ENCODE assay signal across 36 cellular contexts in the genomic region with DNA sequence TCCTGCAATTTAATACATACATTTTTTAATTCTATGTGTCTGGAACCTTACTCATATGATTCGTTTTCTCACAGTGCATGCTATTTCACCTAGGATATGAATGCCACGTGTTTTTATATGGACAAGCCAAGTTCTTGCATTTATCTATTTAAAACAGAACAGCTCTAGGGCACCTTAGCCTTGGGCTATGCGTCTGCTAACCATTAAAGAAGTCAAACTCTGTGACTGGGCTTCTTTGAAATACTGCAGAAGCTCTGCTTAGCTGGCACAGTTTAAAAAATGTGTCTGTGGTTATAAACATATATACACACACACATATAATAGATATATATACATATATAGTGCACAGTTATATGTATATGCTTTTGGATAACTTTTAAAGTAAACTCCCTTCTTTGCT.
"Had no signal": no experiment of that assay in that cellular context is flagged by ENCODE, and none has a peak within 500 bp of the region (broad histone marks: within the 10 kb centered on the region; RNA-seq: fewer than 3 reads in every experiment).

No MANE protein-coding gene starts in this region.

- H3K27me3 ChIP-seq: adrenal gland, ascending aorta, brain microvascular endothelial cell, breast epithelium, cardiac muscle cell had no signal

- H3K27ac ChIP-seq: adrenal gland, ascending aorta, brain microvascular endothelial cell, breast epithelium, cardiac muscle cell had no signal

- H3K9me3 ChIP-seq: adrenal gland, ascending aorta, breast epithelium had no signal

- H3K27ac Mint-ChIP-seq: activated naive CD4-positive, alpha-beta T cell treated with anti-CD3 and anti-CD28 coated beads for 36 hours; activated naive CD4-positive, alpha-beta T cell treated with anti-CD3 and anti-CD28 coated beads, Interleukin-2, amount 10 ng/mL, durations not matched to agents 7 days and 5 days; activated naive CD4-positive, alpha-beta T cell treated with anti-CD3 and anti-CD28 coated beads, Interleukin-2, amount 50 U/mL, for 24 hours; activated naive CD4-positive, alpha-beta T cell treated with anti-CD3 and anti-CD28 coated beads, Interleukin-2, amount 50 U/mL, for 72 hours; activated naive CD8-positive, alpha-beta T cell; activated naive CD8-positive, alpha-beta T cell treated with anti-CD3 and anti-CD28 coated beads for 36 hours; activated naive CD8-positive, alpha-beta T cell treated with anti-CD3 and anti-CD28 coated beads, Interleukin-2, amount 10 ng/mL, durations not matched to agents 7 days and 5 days; activated naive CD8-positive, alpha-beta T cell treated with anti-CD3 and anti-CD28 coated beads, Interleukin-2, amount 50 U/mL, for 24 hours; activated T-cell treated with anti-CD3 and anti-CD28 coated beads, Interleukin-2, amount 50 U/mL, for 24 hours; activated T-cell treated with anti-CD3 and anti-CD28 coated beads, Interleukin-2, amount 50 U/mL, for 72 hours; activated T-helper 1 cell treated with anti-CD3 and anti-CD28 coated beads, Interleukin-12 subunit alpha, Interleukin-12 subunit beta, Interleukin-2, Interleukin-4 antibody, amounts not matched to agents 30 ng/mL and 10 ng/mL and 1 ng/mL, durations not matched to agents 14 hours and 24 hours and 36 hours; activated T-helper 17 cell treated with anti-CD3 and anti-CD28 coated beads, Interleukin-2, amount 50 U/mL, for 72 hours; activated T-helper 2 cell treated with anti-CD3 and anti-CD28 coated beads, Interferon-gamma antibody, Interleukin-2, Interleukin-4, amounts not matched to agents 10 μg/mL and 5 μg/mL and 100 μg/mL, durations not matched to agents 14 hours and 24 hours and 36 hours; brain had no signal

- H3K36me3 ChIP-seq: adrenal gland, ascending aorta, brain microvascular endothelial cell, breast epithelium, cardiac muscle cell had no signal

- H3K36me3 Mint-ChIP-seq: activated naive CD4-positive, alpha-beta T cell treated with anti-CD3 and anti-CD28 coated beads, Interleukin-2, amount 10 ng/mL, durations not matched to agents 7 days and 5 days; activated naive CD4-positive, alpha-beta T cell treated with anti-CD3 and anti-CD28 coated beads, Interleukin-2, amount 50 U/mL, for 24 hours; activated naive CD8-positive, alpha-beta T cell; activated naive CD8-positive, alpha-beta T cell treated with anti-CD3 and anti-CD28 coated beads for 36 hours; activated naive CD8-positive, alpha-beta T cell treated with anti-CD3 and anti-CD28 coated beads, Interleukin-2, amount 10 ng/mL, durations not matched to agents 7 days and 5 days; brain had no signal

- ATAC-seq: activated naive CD4-positive, alpha-beta T cell treated with anti-CD3 and anti-CD28 coated beads, Interleukin-2, amount 50 U/mL, for 72 hours; activated naive CD8-positive, alpha-beta T cell treated with anti-CD3 and anti-CD28 coated beads, Interleukin-2, amount 50 U/mL, for 24 hours; activated T-cell treated with anti-CD3 and anti-CD28 coated beads, Interleukin-2, amount 50 U/mL, for 4 hours; activated T-cell treated with anti-CD3 and anti-CD28 coated beads, Interleukin-2, amount 50 U/mL, for 72 hours; activated T-helper 17 cell treated with anti-CD3 and anti-CD28 coated beads, Interleukin-2, amount 50 U/mL, for 72 hours had no signal

- H3K4me3 ChIP-seq: adrenal gland, ascending aorta, breast epithelium, cardiac muscle cell had no signal

- H3K4me1 Mint-ChIP-seq: activated naive CD4-positive, alpha-beta T cell treated with anti-CD3 and anti-CD28 coated beads, Interleukin-2, amount 10 ng/mL, durations not matched to agents 7 days and 5 days; activated naive CD4-positive, alpha-beta T cell treated with anti-CD3 and anti-CD28 coated beads, Interleukin-2, amount 50 U/mL, for 24 hours; activated naive CD8-positive, alpha-beta T cell treated with anti-CD3 and anti-CD28 coated beads for 36 hours; activated naive CD8-positive, alpha-beta T cell treated with anti-CD3 and anti-CD28 coated beads, Interleukin-2, amount 10 ng/mL, durations not matched to agents 7 days and 5 days; activated naive CD8-positive, alpha-beta T cell treated with anti-CD3 and anti-CD28 coated beads, Interleukin-2, amount 50 U/mL, for 24 hours; activated T-helper 17 cell treated with anti-CD3 and anti-CD28 coated beads, Interleukin-2, amount 50 U/mL, for 72 hours; central memory CD8-positive, alpha-beta T cell had no signal

- H3K4me3 Mint-ChIP-seq: activated naive CD4-positive, alpha-beta T cell treated with anti-CD3 and anti-CD28 coated beads for 36 hours; activated naive CD4-positive, alpha-beta T cell treated with anti-CD3 and anti-CD28 coated beads, Interleukin-2, amount 10 ng/mL, durations not matched to agents 7 days and 5 days; activated naive CD4-positive, alpha-beta T cell treated with anti-CD3 and anti-CD28 coated beads, Interleukin-2, amount 50 U/mL, for 24 hours; activated naive CD8-positive, alpha-beta T cell; activated naive CD8-positive, alpha-beta T cell treated with anti-CD3 and anti-CD28 coated beads for 36 hours; activated naive CD8-positive, alpha-beta T cell treated with anti-CD3 and anti-CD28 coated beads, Interleukin-2, amount 10 ng/mL, durations not matched to agents 7 days and 5 days; activated naive CD8-positive, alpha-beta T cell treated with anti-CD3 and anti-CD28 coated beads, Interleukin-2, amount 50 U/mL, for 24 hours; activated T-cell treated with anti-CD3 and anti-CD28 coated beads, Interleukin-2, amount 50 U/mL, for 24 hours; activated T-cell treated with anti-CD3 and anti-CD28 coated beads, Interleukin-2, amount 50 U/mL, for 4 hours; activated T-cell treated with anti-CD3 and anti-CD28 coated beads, Interleukin-2, amount 50 U/mL, for 72 hours; activated T-helper 1 cell treated with anti-CD3 and anti-CD28 coated beads, Interleukin-12 subunit alpha, Interleukin-12 subunit beta, Interleukin-2, Interleukin-4 antibody, amounts not matched to agents 30 ng/mL and 10 ng/mL and 1 ng/mL, durations not matched to agents 14 hours and 24 hours and 36 hours; activated T-helper 17 cell treated with anti-CD3 and anti-CD28 coated beads, Interleukin-2, amount 50 U/mL, for 72 hours; brain; central memory CD8-positive, alpha-beta T cell had no signal

- DNase-seq: activated effector memory CD4-positive, alpha-beta T cell treated with anti-CD3 and anti-CD28 coated beads, Interleukin-2, amount 50 U/mL, for 16 hours; activated effector memory CD4-positive, alpha-beta T cell treated with Interleukin-2 at 50 U/mL for 16 hours; activated gamma-delta T cell; activated gamma-delta T cell treated with Interleukin-2 at 50 U/mL for 16 hours; activated naive CD4-positive, alpha-beta T cell; activated naive CD4-positive, alpha-beta T cell treated with anti-CD3 and anti-CD28 coated beads for 36 hours; activated naive CD4-positive, alpha-beta T cell treated with anti-CD3 and anti-CD28 coated beads, Interleukin-2, amount 10 ng/mL, durations not matched to agents 7 days and 5 days; activated naive CD4-positive, alpha-beta T cell treated with anti-CD3 and anti-CD28 coated beads, Interleukin-2, amount 50 U/mL, for 16 hours; activated naive CD4-positive, alpha-beta T cell treated with Interleukin-2 at 50 U/mL for 16 hours; activated naive CD8-positive, alpha-beta T cell treated with anti-CD3 and anti-CD28 coated beads for 36 hours; activated naive CD8-positive, alpha-beta T cell treated with anti-CD3 and anti-CD28 coated beads, Interleukin-2, amount 10 ng/mL, durations not matched to agents 7 days and 5 days; activated naive CD8-positive, alpha-beta T cell treated with anti-CD3 and anti-CD28 coated beads, Interleukin-2, amount 50 U/mL, for 24 hours; activated T-cell treated with anti-CD3 and anti-CD28 coated beads, Interleukin-2, amount 50 U/mL, for 24 hours; activated T-cell treated with anti-CD3 and anti-CD28 coated beads, Interleukin-2, amount 50 U/mL, for 4 hours; activated T-cell treated with anti-CD3 and anti-CD28 coated beads, Interleukin-2, amount 50 U/mL, for 48 hours; activated T-cell treated with anti-CD3 and anti-CD28 coated beads, Interleukin-2, amount 50 U/mL, for 72 hours; adrenal gland; amniotic stem cell; amygdala; anterior cingulate cortex; aorta; brain microvascular endothelial cell; caudate nucleus; central memory CD4-positive, alpha-beta T cell; cerebellar nuclear complex had no signal

- H3K4me1 ChIP-seq: adrenal gland, breast epithelium had no signal

- H3K27me3 Mint-ChIP-seq: activated naive CD4-positive, alpha-beta T cell treated with anti-CD3 and anti-CD28 coated beads, Interleukin-2, amount 10 ng/mL, durations not matched to agents 7 days and 5 days; activated naive CD4-positive, alpha-beta T cell treated with anti-CD3 and anti-CD28 coated beads, Interleukin-2, amount 50 U/mL, for 24 hours; activated naive CD8-positive, alpha-beta T cell; activated naive CD8-positive, alpha-beta T cell treated with anti-CD3 and anti-CD28 coated beads for 36 hours; activated naive CD8-positive, alpha-beta T cell treated with anti-CD3 and anti-CD28 coated beads, Interleukin-2, amount 10 ng/mL, durations not matched to agents 7 days and 5 days; activated naive CD8-positive, alpha-beta T cell treated with anti-CD3 and anti-CD28 coated beads, Interleukin-2, amount 50 U/mL, for 24 hours; activated T-cell treated with anti-CD3 and anti-CD28 coated beads, Interleukin-2, amount 50 U/mL, for 24 hours; activated T-helper 17 cell treated with anti-CD3 and anti-CD28 coated beads, Interleukin-2, amount 50 U/mL, for 72 hours; central memory CD8-positive, alpha-beta T cell had no signal
